In genomic region chr3:71510485-71510884, GRCh38 we compare ENCODE assay signal across 13 cellular contexts.
DNase-seq lines count a peak whose midpoint lies in the region; ATAC-seq and TF ChIP-seq lines count a peak whose summit lies in the region.
"Had no signal": no experiment of that assay in that cellular context is flagged by ENCODE, and none has a peak within 500 bp of the region (broad histone marks: within the 10 kb centered on the region; RNA-seq: fewer than 3 reads in every experiment).

No MANE protein-coding gene starts in this region.

- BruUV-seq in Calu3 (replicated peaks; lab: Mats Ljungman, UMichigan), result no TSS peak

- peak in 1 of 2 donors; percentile 61 for DNase-seq in cardiac muscle cell (ENCODE audit: low read depth in 1 of 2, low spot score in 1 of 2)
- DNase-seq in heart right ventricle, result no peak
- peak; percentile 82 for DNase-seq in fibroblast of villous mesenchyme (ENCODE audit: low read depth)
- DNase-seq in Calu3, result no peak
- DNase-seq in T1000 (lab: John Stamatoyannopoulos, UW), result no peak
- DNase-seq: CD8-positive, alpha-beta memory T cell; effector CD4-positive, alpha-beta T cell; stimulated activated CD4-positive, alpha-beta T cell treated with anti-CD3 and anti-CD28 coated beads, Interleukin-12 subunit alpha, Interleukin-12 subunit beta, amount 100 ng/mL, for 4 hours; testis had no signal

- no peak overlapping the region for H3K4me3 Mint-ChIP-seq in Calu3 (ENCODE audit: low read depth, unreplicated experiment)
- H3K4me3 Mint-ChIP-seq: CD8-positive, alpha-beta memory T cell had no signal

- ATAC-seq in heart right ventricle (no peak), SK-N-SH treated with all-trans-retinoic acid at 6 μM for 48 hours (peak; percentile 92), esophagus mucosa (no peak), GM21619 (IDR thresholded peaks at IDR 0.05; ENCODE audit: unreplicated experiment) (no peak)
- ATAC-seq: HCT116 had no signal

- H3K9me3 Mint-ChIP-seq in Calu3 (ENCODE audit: low read depth, unreplicated experiment), result no peaks in the 10 kb centered on the region
- H3K9me3 Mint-ChIP-seq: CD8-positive, alpha-beta memory T cell had no signal

- H3K27me3 ChIP-seq in cardiac muscle cell (no peaks in the 10 kb centered on the region), heart right ventricle (no peaks in the 10 kb centered on the region)
- H3K27me3 ChIP-seq: testis had no signal

- H3K9me3 ChIP-seq in cardiac muscle cell (ENCODE audit: low read depth) (no peaks in the 10 kb centered on the region), heart right ventricle (peaks cover 0 to 7% (median 0%) of the 10 kb centered on the region in 11 donors)
- H3K9me3 ChIP-seq: testis had no signal

- 49 to 59% methylated on average over 2 of the region's 2 CpGs for WGBS in heart right ventricle, 2 donors

- CTCF ChIA-PET in Calu3 (lab: Charles Lee), result no interaction called here

- no peaks in the 10 kb centered on the region for H3K36me3 Mint-ChIP-seq in Calu3 (ENCODE audit: insufficient read depth, unreplicated experiment)

- H3K27me3 Mint-ChIP-seq in Calu3 (ENCODE audit: unreplicated experiment), result no peaks in the 10 kb centered on the region

- peaks cover 15% of the 10 kb centered on the region for H3K4me1 ChIP-seq in cardiac muscle cell (ENCODE audit: low read depth)
- peaks cover 0 to 32% (median 9%) of the 10 kb centered on the region in 9 donors for H3K4me1 ChIP-seq in heart right ventricle
- H3K4me1 ChIP-seq: testis had no signal

- TF ChIP-seq CTCF in cardiac muscle cell (IDR thresholded peaks at IDR 0.05; ENCODE audit: low read depth, low read length) (peak; percentile 26), heart right ventricle (IDR thresholded peaks at IDR 0.05) (no peak), fibroblast of villous mesenchyme (IDR thresholded peaks at IDR 0.05; ENCODE audit: insufficient read depth, low read depth, low read length) (peak; percentile 49), Calu3 (IDR thresholded peaks at IDR 0.05; ENCODE audit: unreplicated experiment) (no peak)

- H3K36me3 ChIP-seq in cardiac muscle cell (no peaks in the 10 kb centered on the region), heart right ventricle (no peaks in the 10 kb centered on the region)

- intact Hi-C loops in heart right ventricle (cut with DNase I) (no loop called here), Calu3 (cut with micrococcal nuclease; ENCODE audit: unreplicated experiment) (no loop called here)

- H3K4me1 Mint-ChIP-seq in Calu3 (ENCODE audit: low read depth, unreplicated experiment), result no peaks in the 10 kb centered on the region

- no peak overlapping the region for H3K27ac Mint-ChIP-seq in Calu3 (ENCODE audit: unreplicated experiment)

- no peak overlapping the region for H3K27ac ChIP-seq in cardiac muscle cell
- peak overlapping the region in 1 of 10 donors; percentile 44 for H3K27ac ChIP-seq in heart right ventricle
- H3K27ac ChIP-seq: testis had no signal

- H3K4me3 ChIP-seq in cardiac muscle cell, result no peak overlapping the region
- no peak overlapping the region for H3K4me3 ChIP-seq in heart right ventricle
- H3K4me3 ChIP-seq in fibroblast of villous mesenchyme (ENCODE audit: low read depth, low read length), result no peak overlapping the region
- H3K4me3 ChIP-seq: testis had no signal

TF ChIP-seq in SK-N-SH treated with all-trans-retinoic acid at 6 μM for 48 hours, 23 proteins besides CTCF, POLR2A, EP300 and RAD21:
- TF ChIP-seq OSR1 (CRISPR knock-in tag; IDR thresholded peaks at IDR 0.05), result no peak
- no peak for TF ChIP-seq ZFP30 (CRISPR knock-in tag; IDR thresholded peaks at IDR 0.05)
- TF ChIP-seq ZNF8 (CRISPR knock-in tag; IDR thresholded peaks at IDR 0.05), result no peak
- no peak for TF ChIP-seq ZFP3 (CRISPR knock-in tag; IDR thresholded peaks at IDR 0.05)
- TF ChIP-seq CSDC2 (CRISPR knock-in tag; IDR thresholded peaks at IDR 0.05), result no peak
- TF ChIP-seq RARB (CRISPR knock-in tag; IDR thresholded peaks at IDR 0.05), result no peak

Comparison
In these comparisons a context has a peak if more than half of its experiments do, and no peak if none do; other contexts are left out.
1. CTCF ChIP-seq: peak in cardiac muscle cell (single experiment) and fibroblast of villous mesenchyme (single experiment); none in heart right ventricle (0 of 9) and Calu3 (single experiment).